Comparison of ENCODE assay signal across 8 cellular contexts in genomic region chr9:20356392-20357206, GRCh38.
A peak's percentile ranks its signal among the peaks of the same experiment; 100 is the strongest.
DNase-seq lines count a peak whose midpoint lies in the region; ATAC-seq and TF ChIP-seq lines count a peak whose summit lies in the region.

No MANE protein-coding gene starts in this region.

- H3K36me3 ChIP-seq in MM.1S (replicated peaks; ENCODE audit: insufficient read depth, low read length), result no peaks in the 10 kb centered on the region

- no peaks in the 10 kb centered on the region for H3K27me3 ChIP-seq in CD4-positive, alpha-beta T cell (ENCODE audit: control insufficient read depth, insufficient read depth, low read length)
- no peaks in the 10 kb centered on the region for H3K27me3 ChIP-seq in MM.1S (replicated peaks; ENCODE audit: insufficient read depth, low read length)

- H3F3A ChIP-seq in MM.1S (ENCODE audit: insufficient read depth, low read length), result peaks cover 18% of the 10 kb centered on the region

- H3K9me3 ChIP-seq in CD4-positive, alpha-beta T cell (ENCODE audit: control insufficient read depth, low read length), result no peaks in the 10 kb centered on the region
- no peaks in the 10 kb centered on the region for H3K9me3 ChIP-seq in MM.1S (replicated peaks; ENCODE audit: insufficient read depth, low read length)

- peak; percentile 35 to 56 (median 44) for DNase-seq in CD4-positive, alpha-beta T cell
- DNase-seq in MM.1S (peak; percentile 69), T-helper 1 cell (peak in 3 of 5 donors; percentile 2 to 70 (median 40)), T47D (ENCODE audit: low read depth in 1 of 2, low spot score in 1 of 2) (peak; percentile 16 to 70), iPS-NIHi11 (ENCODE audit: low spot score) (peak; percentile 75), smooth muscle cell of the brain vasculature (ENCODE audit: low read depth, low spot score) (peak; percentile 67), SKM-1 (lab: John Stamatoyannopoulos, UW; ENCODE audit: unreplicated experiment) (no peak)

- POLR2A ChIA-PET in CD4-positive, alpha-beta T cell (lab: Charles Lee), result interaction anchor here (0.6 to 1.3 kb wide), 4 partner anchors 249 to 327 kb away, joined by 3 read pairs; partner anchors contain the start of genes FOCAD and MLLT3

- H4K20me1 ChIP-seq in MM.1S (ENCODE audit: insufficient read depth, low read length), result no peaks in the 10 kb centered on the region

- H3K36me3 Mint-ChIP-seq in CD4-positive, alpha-beta T cell (ENCODE audit: low read depth), result peaks cover 76% of the 10 kb centered on the region

- H3K27ac ChIP-seq in CD4-positive, alpha-beta T cell (ENCODE audit: low read depth, low read length), result no peak overlapping the region
- H3K27ac ChIP-seq in MM.1S (ENCODE audit: low read length), result peak overlapping the region; percentile 95; the same call in 1 of the 2 replicates

- no peaks in the 10 kb centered on the region for H3K27me3 Mint-ChIP-seq in CD4-positive, alpha-beta T cell

- in situ Hi-C loops in T47D (cut with HindIII; ENCODE audit: low pct_unique_long_range_greater_than_20kb, low sequenced_read_pairs), result no loop called here

- peak overlapping the region; percentile 29; the same call in 1 of the 2 replicates for H3K9ac ChIP-seq in MM.1S (ENCODE audit: low read length)

- peak; percentile 60 for TF ChIP-seq CTCF in CD4-positive, alpha-beta T cell (IDR thresholded peaks at IDR 0.05)
- peak; percentile 67 for TF ChIP-seq CTCF in MM.1S (IDR thresholded peaks at IDR 0.05; ENCODE audit: low read length)

- no peaks in the 10 kb centered on the region for H3K9me3 Mint-ChIP-seq in CD4-positive, alpha-beta T cell

- intact Hi-C loops in CD4-positive, alpha-beta T cell (cut with DNase I, micrococcal nuclease), result loop anchor here (1.0 to 10.0 kb wide), 9 partner anchors 266 to 755 kb away; partner anchors contain the start of gene MLLT3 (in 2 of the 2)

- no peaks in the 10 kb centered on the region for H3K79me2 ChIP-seq in MM.1S (ENCODE audit: low read length)

- peak overlapping the region; percentile 45 for H3K27ac Mint-ChIP-seq in CD4-positive, alpha-beta T cell

- CTCF ChIA-PET in CD4-positive, alpha-beta T cell (lab: Charles Lee), result interaction anchor here (1.4 kb wide), 1 partner anchor 12 kb away, joined by 4 read pairs; no protein-coding TSS in a partner anchor

- no peak overlapping the region for H3K4me3 Mint-ChIP-seq in CD4-positive, alpha-beta T cell

- peak overlapping the region; percentile 68 for H3K4me2 ChIP-seq in MM.1S (ENCODE audit: low read depth, low read length)

- no peak overlapping the region; the same call in 1 of the 2 replicates for H3K4me3 ChIP-seq in MM.1S (ENCODE audit: low read length)

- H3K4me1 Mint-ChIP-seq in CD4-positive, alpha-beta T cell (ENCODE audit: low read depth), result peaks cover 43% of the 10 kb centered on the region

- H3K9me2 ChIP-seq in MM.1S (replicated peaks; ENCODE audit: insufficient read depth, low read length), result no peaks in the 10 kb centered on the region

- H2AFZ ChIP-seq in MM.1S (ENCODE audit: low read length), result 0 out of 2 replicates have a peak overlapping the region, but pooled peaks have one; percentile 4

- H3K4me1 ChIP-seq in MM.1S (ENCODE audit: low read length), result peaks cover 32% of the 10 kb centered on the region

- ATAC-seq in CD4-positive, alpha-beta T cell (ENCODE audit: poor library complexity), result peak; percentile 86
- ATAC-seq in GM19455 (IDR thresholded peaks at IDR 0.05; ENCODE audit: unreplicated experiment), result peak; percentile 53
